ENCODE assay signal across 1 cellular context in genomic region chr17:76103274-76104139, GRCh38.
TF ChIP-seq lines count a peak whose summit lies in the region.

A gene with protein sequence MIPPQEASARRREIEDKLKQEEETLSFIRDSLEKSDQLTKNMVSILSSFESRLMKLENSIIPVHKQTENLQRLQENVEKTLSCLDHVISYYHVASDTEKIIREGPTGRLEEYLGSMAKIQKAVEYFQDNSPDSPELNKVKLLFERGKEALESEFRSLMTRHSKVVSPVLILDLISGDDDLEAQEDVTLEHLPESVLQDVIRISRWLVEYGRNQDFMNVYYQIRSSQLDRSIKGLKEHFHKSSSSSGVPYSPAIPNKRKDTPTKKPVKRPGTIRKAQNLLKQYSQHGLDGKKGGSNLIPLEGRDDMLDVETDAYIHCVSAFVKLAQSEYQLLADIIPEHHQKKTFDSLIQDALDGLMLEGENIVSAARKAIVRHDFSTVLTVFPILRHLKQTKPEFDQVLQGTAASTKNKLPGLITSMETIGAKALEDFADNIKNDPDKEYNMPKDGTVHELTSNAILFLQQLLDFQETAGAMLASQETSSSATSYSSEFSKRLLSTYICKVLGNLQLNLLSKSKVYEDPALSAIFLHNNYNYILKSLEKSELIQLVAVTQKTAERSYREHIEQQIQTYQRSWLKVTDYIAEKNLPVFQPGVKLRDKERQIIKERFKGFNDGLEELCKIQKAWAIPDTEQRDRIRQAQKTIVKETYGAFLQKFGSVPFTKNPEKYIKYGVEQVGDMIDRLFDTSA (minus strand): TSS chr17:76103787. CDS start chr17:76103692, 95 bp downstream.

TF ChIP-seq in HepG2, 621 proteins besides CTCF, POLR2A, EP300 and RAD21 (continued from another document and continues in another):
- no peak; the same call in 1 of the 2 replicates for TF ChIP-seq KDM3A (CRISPR knock-in tag; IDR thresholded peaks at IDR 0.05; ENCODE audit: low read depth)
- TF ChIP-seq ZNF546 (CRISPR knock-in tag; conservative IDR thresholded peaks at IDR 0.05): 0 out of 2 replicates have a peak, but pooled peaks have one; percentile 39
- peak; percentile 96 for TF ChIP-seq SRSF1 (optimal IDR thresholded peaks at IDR 0.05; ENCODE audit: low read depth, low read length)
- no peak; the same call in 1 of the 2 replicates for TF ChIP-seq FOSL2 (CRISPR knock-in tag; IDR thresholded peaks at IDR 0.05)
- no peak for TF ChIP-seq SP140L (CRISPR knock-in tag; IDR thresholded peaks at IDR 0.05; ENCODE audit: borderline replicate concordance)
- TF ChIP-seq TCF7L2 (IDR thresholded peaks at IDR 0.05; ENCODE audit: low read depth, low read length): no peak
- TF ChIP-seq, protein P1, sequence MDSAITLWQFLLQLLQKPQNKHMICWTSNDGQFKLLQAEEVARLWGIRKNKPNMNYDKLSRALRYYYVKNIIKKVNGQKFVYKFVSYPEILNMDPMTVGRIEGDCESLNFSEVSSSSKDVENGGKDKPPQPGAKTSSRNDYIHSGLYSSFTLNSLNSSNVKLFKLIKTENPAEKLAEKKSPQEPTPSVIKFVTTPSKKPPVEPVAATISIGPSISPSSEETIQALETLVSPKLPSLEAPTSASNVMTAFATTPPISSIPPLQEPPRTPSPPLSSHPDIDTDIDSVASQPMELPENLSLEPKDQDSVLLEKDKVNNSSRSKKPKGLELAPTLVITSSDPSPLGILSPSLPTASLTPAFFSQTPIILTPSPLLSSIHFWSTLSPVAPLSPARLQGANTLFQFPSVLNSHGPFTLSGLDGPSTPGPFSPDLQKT (CRISPR knock-in tag; IDR thresholded peaks at IDR 0.05; ENCODE audit: borderline replicate concordance): no peak
- no peak for TF ChIP-seq JUN (CRISPR knock-in tag; IDR thresholded peaks at IDR 0.05)
- peak; percentile 91 for TF ChIP-seq BCL3 (CRISPR knock-in tag; IDR thresholded peaks at IDR 0.05)
- TF ChIP-seq, protein P2, sequence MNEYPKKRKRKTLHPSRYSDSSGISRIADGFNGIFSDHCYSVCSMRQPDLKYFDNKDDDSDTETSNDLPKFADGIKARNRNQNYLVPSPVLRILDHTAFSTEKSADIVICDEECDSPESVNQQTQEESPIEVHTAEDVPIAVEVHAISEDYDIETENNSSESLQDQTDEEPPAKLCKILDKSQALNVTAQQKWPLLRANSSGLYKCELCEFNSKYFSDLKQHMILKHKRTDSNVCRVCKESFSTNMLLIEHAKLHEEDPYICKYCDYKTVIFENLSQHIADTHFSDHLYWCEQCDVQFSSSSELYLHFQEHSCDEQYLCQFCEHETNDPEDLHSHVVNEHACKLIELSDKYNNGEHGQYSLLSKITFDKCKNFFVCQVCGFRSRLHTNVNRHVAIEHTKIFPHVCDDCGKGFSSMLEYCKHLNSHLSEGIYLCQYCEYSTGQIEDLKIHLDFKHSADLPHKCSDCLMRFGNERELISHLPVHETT (CRISPR knock-in tag; conservative IDR thresholded peaks at IDR 0.05): peak; percentile 70; the same call in 1 of the 2 replicates
- TF ChIP-seq ZNF749 (CRISPR knock-in tag; IDR thresholded peaks at IDR 0.05; ENCODE audit: borderline replicate concordance): no peak; the same call in 1 of the 2 replicates
- no peak for TF ChIP-seq ZNF570 (CRISPR knock-in tag; IDR thresholded peaks at IDR 0.05; ENCODE audit: borderline replicate concordance)
- peak; percentile 65; the same call in 1 of the 2 replicates for TF ChIP-seq PHF21A (CRISPR knock-in tag; IDR thresholded peaks at IDR 0.05)
- no peak for TF ChIP-seq ZEB1 (IDR thresholded peaks at IDR 0.05; ENCODE audit: insufficient replicate concordance, low read depth)
- TF ChIP-seq THYN1 (CRISPR knock-in tag; IDR thresholded peaks at IDR 0.05; ENCODE audit: borderline replicate concordance, low read depth): no peak
- no peak for TF ChIP-seq TP53 (CRISPR knock-in tag; conservative IDR thresholded peaks at IDR 0.05)
- no peak for TF ChIP-seq ONECUT2 (CRISPR knock-in tag; IDR thresholded peaks at IDR 0.05)
- TF ChIP-seq ZNF17 (CRISPR knock-in tag; IDR thresholded peaks at IDR 0.05): no peak
- TF ChIP-seq GABPB1 (CRISPR knock-in tag; IDR thresholded peaks at IDR 0.05): peak; percentile 96
- no peak for TF ChIP-seq SKIL (CRISPR knock-in tag; IDR thresholded peaks at IDR 0.05; ENCODE audit: borderline replicate concordance)
- TF ChIP-seq FOXO4 (CRISPR knock-in tag; conservative IDR thresholded peaks at IDR 0.05): no peak
- TF ChIP-seq ZBTB7A (CRISPR knock-in tag; IDR thresholded peaks at IDR 0.05): peak; percentile 82
- TF ChIP-seq ZNF224 (CRISPR knock-in tag; IDR thresholded peaks at IDR 0.05): peak; percentile 93; the same call in 1 of the 2 replicates
- peak; percentile 75; the same call in 2 of the 3 replicates for TF ChIP-seq MXI1 (IDR thresholded peaks at IDR 0.05; ENCODE audit: borderline replicate concordance, low read depth, low read length)
- no peak for TF ChIP-seq RCOR2 (CRISPR knock-in tag; IDR thresholded peaks at IDR 0.05)
- no peak for TF ChIP-seq TERF1 (CRISPR knock-in tag; IDR thresholded peaks at IDR 0.05)
- TF ChIP-seq MED1 (CRISPR knock-in tag; IDR thresholded peaks at IDR 0.05): no peak; the same call in 1 of the 2 replicates
- no peak for TF ChIP-seq IRF1 (CRISPR knock-in tag; IDR thresholded peaks at IDR 0.05; ENCODE audit: low read depth)
- TF ChIP-seq ZFP36L2 (CRISPR knock-in tag; IDR thresholded peaks at IDR 0.05): no peak; the same call in 1 of the 2 replicates
- peak; percentile 62; the same call in 1 of the 2 replicates for TF ChIP-seq MTA1 (CRISPR knock-in tag; IDR thresholded peaks at IDR 0.05; ENCODE audit: borderline replicate concordance)
- no peak for TF ChIP-seq MTA3 (CRISPR knock-in tag; IDR thresholded peaks at IDR 0.05)
- TF ChIP-seq, protein P3, sequence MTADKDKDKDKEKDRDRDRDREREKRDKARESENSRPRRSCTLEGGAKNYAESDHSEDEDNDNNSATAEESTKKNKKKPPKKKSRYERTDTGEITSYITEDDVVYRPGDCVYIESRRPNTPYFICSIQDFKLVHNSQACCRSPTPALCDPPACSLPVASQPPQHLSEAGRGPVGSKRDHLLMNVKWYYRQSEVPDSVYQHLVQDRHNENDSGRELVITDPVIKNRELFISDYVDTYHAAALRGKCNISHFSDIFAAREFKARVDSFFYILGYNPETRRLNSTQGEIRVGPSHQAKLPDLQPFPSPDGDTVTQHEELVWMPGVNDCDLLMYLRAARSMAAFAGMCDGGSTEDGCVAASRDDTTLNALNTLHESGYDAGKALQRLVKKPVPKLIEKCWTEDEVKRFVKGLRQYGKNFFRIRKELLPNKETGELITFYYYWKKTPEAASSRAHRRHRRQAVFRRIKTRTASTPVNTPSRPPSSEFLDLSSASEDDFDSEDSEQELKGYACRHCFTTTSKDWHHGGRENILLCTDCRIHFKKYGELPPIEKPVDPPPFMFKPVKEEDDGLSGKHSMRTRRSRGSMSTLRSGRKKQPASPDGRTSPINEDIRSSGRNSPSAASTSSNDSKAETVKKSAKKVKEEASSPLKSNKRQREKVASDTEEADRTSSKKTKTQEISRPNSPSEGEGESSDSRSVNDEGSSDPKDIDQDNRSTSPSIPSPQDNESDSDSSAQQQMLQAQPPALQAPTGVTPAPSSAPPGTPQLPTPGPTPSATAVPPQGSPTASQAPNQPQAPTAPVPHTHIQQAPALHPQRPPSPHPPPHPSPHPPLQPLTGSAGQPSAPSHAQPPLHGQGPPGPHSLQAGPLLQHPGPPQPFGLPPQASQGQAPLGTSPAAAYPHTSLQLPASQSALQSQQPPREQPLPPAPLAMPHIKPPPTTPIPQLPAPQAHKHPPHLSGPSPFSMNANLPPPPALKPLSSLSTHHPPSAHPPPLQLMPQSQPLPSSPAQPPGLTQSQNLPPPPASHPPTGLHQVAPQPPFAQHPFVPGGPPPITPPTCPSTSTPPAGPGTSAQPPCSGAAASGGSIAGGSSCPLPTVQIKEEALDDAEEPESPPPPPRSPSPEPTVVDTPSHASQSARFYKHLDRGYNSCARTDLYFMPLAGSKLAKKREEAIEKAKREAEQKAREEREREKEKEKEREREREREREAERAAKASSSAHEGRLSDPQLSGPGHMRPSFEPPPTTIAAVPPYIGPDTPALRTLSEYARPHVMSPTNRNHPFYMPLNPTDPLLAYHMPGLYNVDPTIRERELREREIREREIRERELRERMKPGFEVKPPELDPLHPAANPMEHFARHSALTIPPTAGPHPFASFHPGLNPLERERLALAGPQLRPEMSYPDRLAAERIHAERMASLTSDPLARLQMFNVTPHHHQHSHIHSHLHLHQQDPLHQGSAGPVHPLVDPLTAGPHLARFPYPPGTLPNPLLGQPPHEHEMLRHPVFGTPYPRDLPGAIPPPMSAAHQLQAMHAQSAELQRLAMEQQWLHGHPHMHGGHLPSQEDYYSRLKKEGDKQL (CRISPR knock-in tag; IDR thresholded peaks at IDR 0.05; ENCODE audit: low read depth): no peak
